Comparison of ENCODE assay signal across 8 cellular contexts in genomic region chr5:157273131-157273556, GRCh38. TPM values are rescaled to one million over a fixed set of nuclear protein-coding genes. Genes with fewer than 3 reads are reported as not detected.
DNase-seq lines count a peak whose midpoint lies in the region; ATAC-seq and TF ChIP-seq lines count a peak whose summit lies in the region.

No MANE protein-coding gene starts in this region.

- TF ChIP-seq CTCF in body of pancreas (IDR thresholded peaks at IDR 0.05) = no peak

- H3K9me3 ChIP-seq in GM23248 (ENCODE audit: low read depth) (no peaks in the 10 kb centered on the region), body of pancreas (no peaks in the 10 kb centered on the region)

- H3K36me3 ChIP-seq in GM23248 (ENCODE audit: low read depth) (no peaks in the 10 kb centered on the region), body of pancreas (replicated peaks in 1 of 2; ENCODE audit: insufficient read depth in 1 of 2, low read depth in 2 of 2) (no peaks in the 10 kb centered on the region)

- intact Hi-C loops in body of pancreas (cut with DNase I) = no loop called here

- in situ Hi-C loops in GM23248 (cut with MboI) = no loop called here

- H3K4me2 ChIP-seq in GM23248 (ENCODE audit: unreplicated experiment) = no peak overlapping the region

- H3K4me1 ChIP-seq in GM23248 (ENCODE audit: insufficient read depth) (no peaks in the 10 kb centered on the region), body of pancreas (no peaks in the 10 kb centered on the region)

- no peak for TF ChIP-seq POLR2A in body of pancreas (IDR thresholded peaks at IDR 0.05)

- H3F3A ChIP-seq in GM23248 (ENCODE audit: insufficient read depth) = no peaks in the 10 kb centered on the region

- H3K27me3 ChIP-seq in GM23248 (replicated peaks; ENCODE audit: insufficient read depth) (no peaks in the 10 kb centered on the region), body of pancreas (no peaks in the 10 kb centered on the region)

- H3K4me1 Mint-ChIP-seq in T-helper 1 cell treated with Interleukin-12 subunit alpha and Interleukin-12 subunit beta and Interleukin-4 antibody, amounts not matched to agents 30 μg/mL and 1 μg/mL, for 36 hours (ENCODE audit: low read depth) = peaks cover 78% of the 10 kb centered on the region

- H3K27me3 Mint-ChIP-seq in T-helper 1 cell treated with Interleukin-12 subunit alpha and Interleukin-12 subunit beta and Interleukin-4 antibody, amounts not matched to agents 30 μg/mL and 1 μg/mL, for 36 hours (ENCODE audit: low read depth) = no peaks in the 10 kb centered on the region

- H3K36me3 Mint-ChIP-seq in T-helper 1 cell treated with Interleukin-12 subunit alpha and Interleukin-12 subunit beta and Interleukin-4 antibody, amounts not matched to agents 30 μg/mL and 1 μg/mL, for 36 hours (ENCODE audit: low read depth) = peaks cover 35% of the 10 kb centered on the region

- H4K20me1 ChIP-seq in GM23248 (ENCODE audit: insufficient read depth) = no peaks in the 10 kb centered on the region

- ATAC-seq in GM19023 (IDR thresholded peaks at IDR 0.05; ENCODE audit: unreplicated experiment) = peak; percentile 40
- peak; percentile 45 for ATAC-seq in HG03066 (IDR thresholded peaks at IDR 0.05; ENCODE audit: low read depth, unreplicated experiment)
- no peak for ATAC-seq in body of pancreas

- no peak overlapping the region for H3K9ac ChIP-seq in GM23248

- no peaks in the 10 kb centered on the region for H3K9me3 Mint-ChIP-seq in T-helper 1 cell treated with Interleukin-12 subunit alpha and Interleukin-12 subunit beta and Interleukin-4 antibody, amounts not matched to agents 30 μg/mL and 1 μg/mL, for 36 hours

- no peak overlapping the region for H2AFZ ChIP-seq in GM23248

- peak; percentile 72 to 80 for DNase-seq in AML-193 (lab: John Stamatoyannopoulos, UW)
- DNase-seq in UCSD-AML1 (lab: John Stamatoyannopoulos, UW; ENCODE audit: unreplicated experiment) = no peak
- no peak for DNase-seq in GM23248
- DNase-seq in HuH-7 (ENCODE audit: low spot score) = no peak
- DNase-seq in body of pancreas = no peak

- H3K4me3 ChIP-seq in GM23248 (no peak overlapping the region), body of pancreas (no peak overlapping the region)

- H3K4me3 Mint-ChIP-seq in T-helper 1 cell treated with Interleukin-12 subunit alpha and Interleukin-12 subunit beta and Interleukin-4 antibody, amounts not matched to agents 30 μg/mL and 1 μg/mL, for 36 hours = peak overlapping the region; percentile 72

- peak overlapping the region; percentile 89 for H3K27ac Mint-ChIP-seq in T-helper 1 cell treated with Interleukin-12 subunit alpha and Interleukin-12 subunit beta and Interleukin-4 antibody, amounts not matched to agents 30 μg/mL and 1 μg/mL, for 36 hours

- H3K79me2 ChIP-seq in GM23248 (ENCODE audit: insufficient read depth) = no peaks in the 10 kb centered on the region

- WGBS in GM23248 (ENCODE audit: low coverage in 1 of 2, low lambda C conversion rate in 2 of 2, missing lambda C conversion rate in 2 of 2), 2 experiments = 89 to 90% methylated on average over 1 of the region's 1 CpG
- 53 to 78% methylated on average over 1 of the region's 1 CpG for WGBS in body of pancreas, 2 donors

- no peaks in the 10 kb centered on the region for H3K9me2 ChIP-seq in GM23248 (ENCODE audit: insufficient read depth)

- H3K27ac ChIP-seq in GM23248 (no peak overlapping the region), body of pancreas (no peak overlapping the region)

RNA-seq across cellular contexts. Expression of gene CYFIP2, which starts 7.2 kb away (rescaled TPM):
- 1.8 and 5.9 TPM in 2 replicates for total RNA-seq in GM23248 (2014; rRNA removed; shearing (Covaris generic))
- 2.2 and 3.0 TPM in 2 replicates for polyA plus RNA-seq in GM23248 (2016; fragmentation: Nextera tagmentation; extraction: Ambion mirVana)
- 10 to 100 TPM; 15.6 to 22.1 TPM for total RNA-seq in body of pancreas

Comparison
In these comparisons a context has a peak if more than half of its experiments do, and no peak if none do; other contexts are left out.
1. DNase-seq: peak in AML-193 (2 of 2); none in UCSD-AML1 (single experiment), GM23248 (single experiment), HuH-7 (single experiment) and body of pancreas (0 of 4).